8 cellular contexts compared by ENCODE assay signal in the genomic region with DNA sequence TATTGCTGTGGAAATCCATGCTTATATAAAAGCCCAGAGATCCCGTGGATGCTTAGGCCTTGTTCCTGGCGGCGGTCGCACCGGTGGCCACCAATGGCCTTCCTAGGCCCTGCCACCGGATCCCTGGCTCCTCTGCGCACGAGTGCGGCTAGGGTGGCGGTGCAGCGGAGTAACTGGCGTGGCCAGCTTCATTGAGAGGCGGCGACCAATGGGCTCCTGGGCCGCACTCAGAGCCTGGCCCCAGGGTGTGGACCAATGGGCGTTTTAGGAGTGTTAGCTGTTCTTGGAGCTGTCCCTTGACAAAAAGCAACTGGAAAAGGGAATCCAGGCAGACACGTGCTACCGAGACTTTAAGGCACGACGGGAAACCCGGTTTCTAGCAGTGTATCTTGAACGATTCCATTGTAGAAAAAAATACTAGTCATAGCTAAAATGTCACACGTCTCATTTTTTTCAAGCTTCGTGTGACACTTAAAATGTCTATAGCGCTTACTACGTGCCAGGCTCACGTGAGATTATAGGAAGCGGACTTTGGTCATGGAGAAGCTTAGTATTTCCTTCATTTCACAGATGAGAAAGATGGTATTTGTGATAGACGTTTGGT. TPM values are rescaled to one million over a fixed set of nuclear protein-coding genes. Genes with fewer than 3 reads are reported as not detected.
DNase-seq lines count a peak whose midpoint lies in the region; ATAC-seq and TF ChIP-seq lines count a peak whose summit lies in the region.

No MANE protein-coding gene starts in this region.

- peak; percentile 34 for ATAC-seq in GM21526 (IDR thresholded peaks at IDR 0.05; ENCODE audit: low FRiP score, unreplicated experiment)
- peak; percentile 65 to 69 for ATAC-seq in natural killer cell treated with Interleukin-12 subunit alpha and Interleukin-12 subunit beta and Interleukin-15 and Interleukin-18, amount 100 ng/mL, for 72 hours
- ATAC-seq in stimulated activated naive CD8-positive, alpha-beta T cell treated with anti-CD3 and anti-CD28 coated beads, Interleukin-15, Interleukin-2, amounts not matched to agents 100 U/mL and 50 U/mL, for 24 hours, result peak; percentile 50

- no peaks in the 10 kb centered on the region for H3K36me3 Mint-ChIP-seq in natural killer cell treated with Interleukin-12 subunit alpha and Interleukin-12 subunit beta and Interleukin-15 and Interleukin-18, amount 100 ng/mL, for 72 hours

- H3K27ac Mint-ChIP-seq in natural killer cell treated with Interleukin-12 subunit alpha and Interleukin-12 subunit beta and Interleukin-15 and Interleukin-18, amount 100 ng/mL, for 72 hours, result peak overlapping the region; percentile 85 to 88

- H3K4me1 Mint-ChIP-seq in natural killer cell treated with Interleukin-12 subunit alpha and Interleukin-12 subunit beta and Interleukin-15 and Interleukin-18, amount 100 ng/mL, for 72 hours (ENCODE audit: low read depth in 2 of 2), result peaks cover 48 to 52% of the 10 kb centered on the region in 2 donors

- peak; percentile 48 for DNase-seq in DMS 273 treated with DMSO at 0.1 percent for 48 hours (lab: John Stamatoyannopoulos, UW)
- DNase-seq in KG1 (lab: John Stamatoyannopoulos, UW), result peak; percentile 67
- peak; percentile 75 for DNase-seq in RWPE1 (ENCODE audit: low spot score)
- peak; percentile 88 for DNase-seq in activated effector memory CD4-positive, alpha-beta T cell treated with anti-CD3 and anti-CD28 coated beads, Interleukin-2, amount 50 U/mL, for 16 hours
- DNase-seq in fibroblast of the conjunctiva (ENCODE audit: low read depth), result peak; percentile 73
- DNase-seq in natural killer cell treated with Interleukin-12 subunit alpha and Interleukin-12 subunit beta and Interleukin-15 and Interleukin-18, amount 100 ng/mL, for 72 hours (ENCODE audit: low spot score), result peak; percentile 74
- DNase-seq in stimulated activated naive CD8-positive, alpha-beta T cell treated with anti-CD3 and anti-CD28 coated beads, Interleukin-15, Interleukin-2, amounts not matched to agents 100 U/mL and 50 U/mL, for 24 hours, result peak; percentile 71

- peak overlapping the region; percentile 92 for H3K27ac ChIP-seq in RWPE1

- CTCF ChIA-PET in RWPE1 (lab: Yijun Ruan, JAX), result interaction anchor here (1.1 kb wide), 2 partner anchors 194 to 348 kb away, joined by 4 read pairs; no protein-coding TSS in a partner anchor

- POLR2A ChIA-PET in RWPE1 (lab: Yijun Ruan, JAX; ENCODE audit: low non-redundant PET), result interaction anchor here (0.7 to 1.1 kb wide), 2 partner anchors 61 to 1622 kb away, joined by 4 to 9 read pairs; a partner anchor contains a TSS

- H3K27me3 Mint-ChIP-seq in natural killer cell treated with Interleukin-12 subunit alpha and Interleukin-12 subunit beta and Interleukin-15 and Interleukin-18, amount 100 ng/mL, for 72 hours, result no peaks in the 10 kb centered on the region

- H3K4me3 Mint-ChIP-seq in natural killer cell treated with Interleukin-12 subunit alpha and Interleukin-12 subunit beta and Interleukin-15 and Interleukin-18, amount 100 ng/mL, for 72 hours, result peak overlapping the region; percentile 93

- TF ChIP-seq CTCF in RWPE1 (conservative IDR thresholded peaks at IDR 0.05; ENCODE audit: low read depth), result no peak

- H3K9me3 Mint-ChIP-seq in natural killer cell treated with Interleukin-12 subunit alpha and Interleukin-12 subunit beta and Interleukin-15 and Interleukin-18, amount 100 ng/mL, for 72 hours, result no peaks in the 10 kb centered on the region

RNA-seq across cellular contexts. Expression of a gene that starts 1.7 kb away (rescaled TPM):
- 100 to 1,000 TPM in 1 of 2 donors, 10 to 100 TPM in 1; 52.5 to 116 TPM for total RNA-seq in natural killer cell treated with Interleukin-12 subunit alpha and Interleukin-12 subunit beta and Interleukin-15 and Interleukin-18, amount 100 ng/mL, for 72 hours

Comparison
In these comparisons a context has a peak if more than half of its experiments do, and no peak if none do; other contexts are left out.
1. Peak in every context shown above with its lines: DNase-seq, ATAC-seq and H3K27ac ChIP-seq.